ENCODE assay signal across 13 cellular contexts in genomic region chr19:55684946-55685681, GRCh38. TPM values are rescaled to one million over a fixed set of nuclear protein-coding genes. Genes with fewer than 3 reads are reported as not detected.
DNase-seq lines count a peak whose midpoint lies in the region; ATAC-seq and TF ChIP-seq lines count a peak whose summit lies in the region.
"Had no signal": no experiment of that assay in that cellular context is flagged by ENCODE, and none has a peak within 500 bp of the region (broad histone marks: within the 10 kb centered on the region; RNA-seq: fewer than 3 reads in every experiment).

No MANE protein-coding gene starts in this region.

- no peak overlapping the region for H2BK15ac ChIP-seq in neuronal stem cell (ENCODE audit: low read length)

- no peak for TF ChIP-seq CTCF in body of pancreas (IDR thresholded peaks at IDR 0.05)

- no peaks in the 10 kb centered on the region for H3K27me3 ChIP-seq in body of pancreas
- H3K27me3 ChIP-seq in neuronal stem cell (ENCODE audit: control insufficient read depth in 3 of 3, insufficient read depth in 3 of 3, low read depth in 1 of 3, low read length in 3 of 3), result no peaks in the 10 kb centered on the region

- H3K23ac ChIP-seq in neuronal stem cell (ENCODE audit: low read depth, low read length, poor library complexity), result peak overlapping the region; percentile 73

- H4K8ac ChIP-seq in neuronal stem cell (ENCODE audit: low read depth, low read length), result peak overlapping the region; percentile 17

- no peaks in the 10 kb centered on the region for H3K9me3 ChIP-seq in body of pancreas
- peaks cover 0 to 2% of the 10 kb centered on the region in 2 donors for H3K9me3 ChIP-seq in neuronal stem cell (replicated peaks in 1 of 2; ENCODE audit: control insufficient read depth in 2 of 2, insufficient read depth in 1 of 2, low read depth in 1 of 2, low read length in 2 of 2)

- H2AFZ ChIP-seq in neuronal stem cell (ENCODE audit: low read length), result no peak overlapping the region
- H2AFZ ChIP-seq: PC-9 had no signal

- H3K9ac ChIP-seq in neuronal stem cell (ENCODE audit: low read depth, low read length, poor library complexity), result peak overlapping the region; percentile 81

- no peak overlapping the region for H4K91ac ChIP-seq in neuronal stem cell (ENCODE audit: low read depth, low read length, poor library complexity)

- 92 to 95% methylated on average over 44 to 46 of the region's 60 CpGs for WGBS in body of pancreas, 2 donors
- no CpG with 5 or more reads among the region's 60 CpGs for WGBS in neuronal stem cell (ENCODE audit: extremely low coverage in 2 of 2, insufficient read length in 2 of 2, insufficient replicate concordance in 1 of 2), 2 donors

- peak overlapping the region in 3 of 4 donors; percentile 72 to 87 (median 83) for H3K27ac ChIP-seq in body of pancreas
- H3K27ac ChIP-seq in neuronal stem cell (replicated peaks; ENCODE audit: low read length), result no peak overlapping the region
- H3K27ac ChIP-seq: PC-9 had no signal

- no peak overlapping the region for H2BK12ac ChIP-seq in neuronal stem cell (ENCODE audit: low read length)

- no peak overlapping the region for H2BK120ac ChIP-seq in neuronal stem cell (ENCODE audit: low read depth, low read length)

- no peak overlapping the region for H3K4ac ChIP-seq in neuronal stem cell (ENCODE audit: low read length)

- no peak overlapping the region for H2AK5ac ChIP-seq in neuronal stem cell (ENCODE audit: low read depth, low read length)

- intact Hi-C loops in body of pancreas (cut with DNase I), result no loop called here

- peaks cover 37% of the 10 kb centered on the region for H3K79me1 ChIP-seq in neuronal stem cell (ENCODE audit: low read depth, low read length)

- no peak for TF ChIP-seq POLR2A in body of pancreas (IDR thresholded peaks at IDR 0.05)

- H3K14ac ChIP-seq in neuronal stem cell (ENCODE audit: low read length), result no peak overlapping the region

- peaks cover 10 to 22% of the 10 kb centered on the region in 2 donors for H3K36me3 ChIP-seq in body of pancreas (replicated peaks in 1 of 2; ENCODE audit: insufficient read depth in 1 of 2, low read depth in 2 of 2)
- H3K36me3 ChIP-seq in neuronal stem cell (replicated peaks in 1 of 2; ENCODE audit: control insufficient read depth in 2 of 2, insufficient read depth in 2 of 2, low read length in 2 of 2), result peaks cover 37 to 92% of the 10 kb centered on the region in 2 donors

- H3K18ac ChIP-seq in neuronal stem cell (ENCODE audit: low read length), result no peak overlapping the region

- H2BK5ac ChIP-seq in neuronal stem cell (ENCODE audit: low read length), result no peak overlapping the region

- ATAC-seq in body of pancreas, result no peak
- ATAC-seq: stimulated activated naive CD8-positive, alpha-beta T cell treated with anti-CD3 and anti-CD28 coated beads, Interleukin-15, amount 100 ng/mL, for 72 hours had no signal

- H3K4me1 ChIP-seq in body of pancreas (peaks cover 70% of the 10 kb centered on the region), neuronal stem cell (ENCODE audit: control insufficient read depth in 2 of 2, insufficient read depth in 1 of 2, low read depth in 1 of 2, low read length in 2 of 2) (no peaks in the 10 kb centered on the region)

- no peak overlapping the region for H3K4me2 ChIP-seq in neuronal stem cell (ENCODE audit: insufficient read depth, low read length, poor library complexity, severe bottlenecking)
- H3K4me2 ChIP-seq: PC-9 had no signal

- no peak overlapping the region for H3K4me3 ChIP-seq in body of pancreas
- no peak overlapping the region for H3K4me3 ChIP-seq in neuronal stem cell (ENCODE audit: low read length in 2 of 2)
- H3K4me3 ChIP-seq: PC-9 had no signal

- DNase-seq in body of pancreas (no peak), neuronal stem cell (ENCODE audit: low spot score) (no peak), NCI-H345 treated with DMSO at 0.1 percent for 48 hours (lab: John Stamatoyannopoulos, UW; ENCODE audit: unreplicated experiment) (no peak), RKO (ENCODE audit: low spot score) (no peak)
- DNase-seq: activated CD4-positive, alpha-beta T cell treated with anti-CD3 and anti-CD28 coated beads, Interleukin-2, amount 50 U/mL, for 48 hours; activated naive CD8-positive, alpha-beta T cell treated with anti-CD3 and anti-CD28 coated beads for 36 hours; activated T-cell treated with anti-CD3 and anti-CD28 coated beads, Interleukin-2, amount 50 U/mL, for 48 hours; GF-D8; MV-4-11; NCI-H2029 treated with DMSO at 0.1 percent for 48 hours; NCI-H524 treated with DMSO at 0.1 percent for 48 hours; PC-9; stimulated activated naive CD8-positive, alpha-beta T cell treated with anti-CD3 and anti-CD28 coated beads, Interleukin-15, amount 100 ng/mL, for 72 hours had no signal

RNA-seq across cellular contexts. Expression of gene EPN1, which starts 10.1 kb away (rescaled TPM):
- 10 to 100 TPM; 52.1 to 52.4 TPM for total RNA-seq in body of pancreas
- polyA plus RNA-seq in neuronal stem cell (2013, experiment 1 of 2), result 91.8 TPM
- polyA plus RNA-seq in neuronal stem cell (2013, experiment 2 of 2), result 89.2 TPM

RNA-seq across cellular contexts. Expression of gene U2AF2, which starts 30.3 kb away (rescaled TPM):
- 100 to 1,000 TPM in 1 of 2 donors, 10 to 100 TPM in 1; 53.4 to 106 TPM for total RNA-seq in body of pancreas
- polyA plus RNA-seq in neuronal stem cell (2013, experiment 1 of 2), result 155 TPM
- polyA plus RNA-seq in neuronal stem cell (2013, experiment 2 of 2), result 147 TPM

RNA-seq across cellular contexts. Expression of gene CCDC106, which starts 37.1 kb away (rescaled TPM):
- total RNA-seq in body of pancreas, result 10 to 100 TPM in 1 of 2 donors, 1 to 10 TPM in 1; 5.9 to 15.0 TPM
- polyA plus RNA-seq in neuronal stem cell (2013, experiment 1 of 2), result 19.8 TPM
- polyA plus RNA-seq in neuronal stem cell (2013, experiment 2 of 2), result 19.8 TPM

RNA-seq across cellular contexts. Expression of gene ZNF581, which starts 41.7 kb away (rescaled TPM):
- total RNA-seq in body of pancreas, result 10 to 100 TPM; 16.8 to 20.2 TPM
- polyA plus RNA-seq in neuronal stem cell (2013, experiment 1 of 2), result 37.9 TPM
- 37.2 TPM for polyA plus RNA-seq in neuronal stem cell (2013, experiment 2 of 2)

RNA-seq across cellular contexts. Expression of gene ZNF580, which starts 44.3 kb away (rescaled TPM):
- 10 to 100 TPM; 29.7 to 36.1 TPM for total RNA-seq in body of pancreas
- 42.3 TPM for polyA plus RNA-seq in neuronal stem cell (2013, experiment 1 of 2)
- 43.4 TPM for polyA plus RNA-seq in neuronal stem cell (2013, experiment 2 of 2)
